ENCODE assay signal across 7 cellular contexts in the genomic region with DNA sequence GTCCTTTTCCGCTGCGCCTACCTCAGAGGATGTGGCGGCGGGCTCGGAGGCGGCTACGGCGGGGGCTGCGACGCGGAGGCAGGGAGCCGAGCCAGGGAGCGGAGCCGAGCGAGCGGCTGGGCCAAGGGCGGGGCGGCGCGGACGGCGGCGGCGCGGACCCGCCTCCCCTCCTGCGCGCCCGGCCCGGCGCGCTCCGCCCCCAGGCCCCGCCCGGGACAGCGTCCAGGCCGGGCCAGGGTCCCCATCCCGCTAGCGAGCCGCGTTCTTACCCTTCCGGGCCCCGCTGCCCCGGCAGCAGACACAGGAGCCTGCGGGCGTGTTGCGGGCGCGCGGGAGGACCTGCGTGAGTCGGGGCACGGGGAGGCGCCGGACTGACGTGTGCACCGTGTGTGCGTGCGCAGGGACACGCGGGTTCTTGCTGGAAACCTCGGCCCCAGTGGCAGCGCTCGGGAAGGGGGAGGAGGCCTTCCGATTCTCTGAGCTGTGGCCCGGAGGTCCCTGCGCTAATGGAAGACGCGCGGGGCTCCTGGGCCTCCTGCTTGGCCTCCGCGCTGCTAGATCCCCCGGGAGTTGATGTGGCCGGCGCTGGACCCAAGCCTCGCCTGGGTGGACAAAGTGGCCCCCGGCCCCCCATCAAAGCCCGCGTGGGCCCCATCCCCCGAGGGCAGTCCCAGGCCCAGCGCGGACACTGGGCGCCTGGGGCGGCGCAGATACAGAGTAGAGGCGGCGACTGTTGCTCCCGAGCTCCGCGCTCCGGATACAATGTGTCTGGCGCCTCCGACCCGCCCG. TPM values are rescaled to one million over a fixed set of nuclear protein-coding genes. Genes with fewer than 3 reads are reported as not detected.
A peak's percentile ranks its signal among the peaks of the same experiment; 100 is the strongest.
DNase-seq lines count a peak whose midpoint lies in the region; ATAC-seq, FAIRE-seq and TF ChIP-seq lines count a peak whose summit lies in the region.

A gene with protein sequence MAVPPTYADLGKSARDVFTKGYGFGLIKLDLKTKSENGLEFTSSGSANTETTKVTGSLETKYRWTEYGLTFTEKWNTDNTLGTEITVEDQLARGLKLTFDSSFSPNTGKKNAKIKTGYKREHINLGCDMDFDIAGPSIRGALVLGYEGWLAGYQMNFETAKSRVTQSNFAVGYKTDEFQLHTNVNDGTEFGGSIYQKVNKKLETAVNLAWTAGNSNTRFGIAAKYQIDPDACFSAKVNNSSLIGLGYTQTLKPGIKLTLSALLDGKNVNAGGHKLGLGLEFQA (minus strand): TSS at position 350 of the 789 bp plus-strand sequence. CDS start 11,963 bp downstream, outside the sequence.

- no peaks in the 10 kb centered on the region for H3K9me3 Mint-ChIP-seq in HFFc6

- H3K27ac Mint-ChIP-seq in HFFc6 = peak within 1 kb of the TSS; percentile 93

- peak within 1 kb of the TSS; percentile 97 for H3K4me3 ChIP-seq in NB4 (ENCODE audit: low read depth, low read length)
- H3K4me3 ChIP-seq in astrocyte of the cerebellum (ENCODE audit: low read depth, low read length) = peak within 1 kb of the TSS; percentile 73

- peaks cover 16% of the 10 kb centered on the region for H3K36me3 Mint-ChIP-seq in HFFc6 (ENCODE audit: low read depth)

- DNase-seq in GM12892 (ENCODE audit: insufficient read length) (peak; percentile 90), HFFc6 (peak; percentile 87), NB4 (ENCODE audit: low read depth) (peak; percentile 92), T-helper 9 cell (peak; percentile 82), astrocyte of the cerebellum (ENCODE audit: low read depth) (peak; percentile 51), hippocampal formation (lab: John Stamatoyannopoulos, UW) (peak; percentile 76 to 82), sciatic nerve (ENCODE audit: low spot score) (peak; percentile 89)

- in situ Hi-C loops in astrocyte of the cerebellum (cut with HindIII; ENCODE audit: low sequenced_read_pairs) = no loop called here

- no peaks in the 10 kb centered on the region; the same call in none of the 2 replicates for H3K27me3 Mint-ChIP-seq in HFFc6 (ENCODE audit: insufficient read depth)

- ATAC-seq in sciatic nerve = peak; percentile 84

- intact Hi-C loops in sciatic nerve (cut with DNase I) = no loop called here

- FAIRE-seq in GM12892 (lab: Jason Lieb, UNC) = peak; percentile 66

- TF ChIP-seq CTCF in HFFc6 (IDR thresholded peaks at IDR 0.05) = peak; percentile 32; the same call in 1 of the 2 replicates
- no peak for TF ChIP-seq CTCF in NB4 (IDR thresholded peaks at IDR 0.05; ENCODE audit: low read depth, low read length)
- TF ChIP-seq CTCF in astrocyte of the cerebellum (IDR thresholded peaks at IDR 0.05; ENCODE audit: low read depth, low read length, missing control alignments) = no peak

- H3K4me3 Mint-ChIP-seq in HFFc6 = peak within 1 kb of the TSS; percentile 95

- H3K4me1 Mint-ChIP-seq in HFFc6 (ENCODE audit: low read depth) = peaks cover 37% of the 10 kb centered on the region

- TF ChIP-seq POLR2A in GM12892 (IDR thresholded peaks at IDR 0.05; ENCODE audit: low read depth, low read length) = peak; percentile 61; the same call in 1 of the 2 replicates
- TF ChIP-seq POLR2A in NB4 (IDR thresholded peaks at IDR 0.05; ENCODE audit: extremely low read depth, insufficient read length) = peak; percentile 83

RNA-seq across cellular contexts. Expression of the gene that starts here (rescaled TPM):
- polyA plus RNA-seq in GM12892 (2012; ENCODE audit: missing spikeins) = 450 TPM
- total RNA-seq in HFFc6 (2021; fragmentation: NEBNext Ultra II Directional; extraction: Animal tissue kit (Norgen Biotek cat#: 25700)) = 100 to 1,000 TPM; 276 to 324 (median 316) TPM
- total RNA-seq in sciatic nerve = 69.5 TPM

Comparison
In these comparisons a context has a peak if more than half of its experiments do, and no peak if none do; other contexts are left out.
1. Peak in every context shown above with its lines: DNase-seq, ATAC-seq and H3K4me3 ChIP-seq.